In the genomic region with DNA sequence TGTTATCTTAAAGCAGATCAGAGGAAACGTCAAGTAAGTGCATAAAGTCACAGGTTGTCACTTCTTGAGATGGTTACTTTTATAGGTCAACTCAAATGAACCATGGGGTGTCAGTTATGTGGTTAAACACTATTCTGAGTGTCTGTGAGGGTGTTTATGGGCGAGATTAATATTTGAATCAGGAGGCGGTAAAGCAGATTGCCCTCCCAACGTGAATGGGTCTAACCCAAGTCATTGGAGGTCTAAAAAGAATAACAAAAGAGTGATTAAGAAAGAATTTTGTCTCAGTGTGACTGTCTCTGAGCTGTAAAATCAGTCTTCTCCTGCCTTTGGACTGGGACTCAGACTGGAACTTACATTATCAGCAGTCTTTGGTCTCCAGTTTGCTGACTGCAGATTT, we compare ENCODE assay signal across 19 cellular contexts.
DNase-seq lines count a peak whose midpoint lies in the region; TF ChIP-seq lines count a peak whose summit lies in the region.
"Had no signal": no experiment of that assay in that cellular context is flagged by ENCODE, and none has a peak within 500 bp of the region (broad histone marks: within the 10 kb centered on the region; RNA-seq: fewer than 3 reads in every experiment).

No MANE protein-coding gene starts in this region.

- H2AK5ac ChIP-seq in H9 (ENCODE audit: insufficient read length, low read length) = no peak overlapping the region

- no peaks in the 10 kb centered on the region for H3K27me3 ChIP-seq in H9 (ENCODE audit: insufficient read depth, low read length)
- H3K27me3 ChIP-seq in HUES64 (ENCODE audit: insufficient read depth, low read length) = no peaks in the 10 kb centered on the region
- no peaks in the 10 kb centered on the region for H3K27me3 ChIP-seq in endodermal cell (ENCODE audit: control insufficient read depth, insufficient read depth, low read length, poor library complexity, severe bottlenecking)
- H3K27me3 ChIP-seq in suprapubic skin = no peaks in the 10 kb centered on the region
- H3K27me3 ChIP-seq: BLaER1 treated with 17β-estradiol and CSF1 and Interleukin-3, amounts not matched to agents 10 nM and 100 nM had no signal

- no peak overlapping the region for H3K56ac ChIP-seq in H9 (ENCODE audit: insufficient read length, low read depth, low read length)

- H3K23ac ChIP-seq in H9 (ENCODE audit: insufficient read length, low read depth, low read length) = no peak overlapping the region

- TF ChIP-seq POLR2A in suprapubic skin (IDR thresholded peaks at IDR 0.05) = no peak

- H3K14ac ChIP-seq in H9 (ENCODE audit: insufficient read depth, low read length) = no peak overlapping the region

- no peak overlapping the region for H3T11ph ChIP-seq in H9 (ENCODE audit: low read length)

- no peaks in the 10 kb centered on the region for H3K36me3 ChIP-seq in HUES64 (ENCODE audit: insufficient read depth, low read length)
- no peaks in the 10 kb centered on the region for H3K36me3 ChIP-seq in endodermal cell (ENCODE audit: control insufficient read depth, insufficient read depth, low read length)
- H3K36me3 ChIP-seq in suprapubic skin = no peaks in the 10 kb centered on the region
- H3K36me3 ChIP-seq: BLaER1 treated with 17β-estradiol and CSF1 and Interleukin-3, amounts not matched to agents 10 nM and 100 nM had no signal

- H3K4me3 Mint-ChIP-seq in H9 (no peak overlapping the region; a peak in 1 of 5 replicates), endodermal cell (no peak overlapping the region), nephron progenitor cell (no peak overlapping the region)
- H3K4me3 Mint-ChIP-seq: B cell; CD8-positive, alpha-beta memory T cell had no signal

- H3K9me3 ChIP-seq in H9 (ENCODE audit: control insufficient read depth, low read depth, low read length) (no peaks in the 10 kb centered on the region), HUES64 (ENCODE audit: insufficient read depth, low read depth, low read length) (no peaks in the 10 kb centered on the region), endodermal cell (ENCODE audit: control insufficient read depth, low read length) (no peaks in the 10 kb centered on the region), suprapubic skin (no peaks in the 10 kb centered on the region)
- H3K9me3 ChIP-seq: BLaER1 treated with 17β-estradiol and CSF1 and Interleukin-3, amounts not matched to agents 10 nM and 100 nM had no signal

- H3K9me3 Mint-ChIP-seq in H9 (no peaks in the 10 kb centered on the region), endodermal cell (no peaks in the 10 kb centered on the region), nephron progenitor cell (no peaks in the 10 kb centered on the region)

- H3K36me3 Mint-ChIP-seq in H9 (ENCODE audit: insufficient read depth in 1 of 3, low read depth in 3 of 3) = no peaks in the 10 kb centered on the region
- no peaks in the 10 kb centered on the region for H3K36me3 Mint-ChIP-seq in endodermal cell (ENCODE audit: low read depth)
- no peaks in the 10 kb centered on the region for H3K36me3 Mint-ChIP-seq in nephron progenitor cell (ENCODE audit: low read depth)
- H3K36me3 Mint-ChIP-seq: CD8-positive, alpha-beta memory T cell had no signal

- H3K9ac ChIP-seq in H9 (ENCODE audit: extremely low read depth, insufficient read length, low read length) (no peak overlapping the region), HUES64 (ENCODE audit: low read depth, low read length) (peak overlapping the region; percentile 34; the same call in 1 of the 2 replicates), endodermal cell (ENCODE audit: extremely low read depth, low read length, poor library complexity, severe bottlenecking) (no peak overlapping the region)
- H3K9ac ChIP-seq: BLaER1 treated with 17β-estradiol and CSF1 and Interleukin-3, amounts not matched to agents 10 nM and 100 nM; GM23248 had no signal

- TF ChIP-seq EP300 in suprapubic skin (IDR thresholded peaks at IDR 0.05) = no peak

- H2BK20ac ChIP-seq in H9 (ENCODE audit: low read depth, low read length, poor library complexity, severe bottlenecking) = no peak overlapping the region

- TF ChIP-seq CTCF in H9 (conservative IDR thresholded peaks at IDR 0.05) (no peak), endodermal cell (conservative IDR thresholded peaks at IDR 0.05) (no peak), nephron progenitor cell (IDR thresholded peaks at IDR 0.05) (no peak), suprapubic skin (IDR thresholded peaks at IDR 0.05) (no peak)

- no peak overlapping the region for H4K91ac ChIP-seq in H9 (ENCODE audit: insufficient read length, low read depth, low read length)

- H4K5ac ChIP-seq in H9 (ENCODE audit: insufficient read length, low read depth, low read length) = no peak overlapping the region

- H3K4me1 ChIP-seq in H9 (ENCODE audit: insufficient read depth, low read length) (peaks cover 3% of the 10 kb centered on the region), HUES64 (ENCODE audit: insufficient read depth, low read length) (peaks cover 16% of the 10 kb centered on the region), endodermal cell (ENCODE audit: control insufficient read depth, insufficient read depth, low read length) (no peaks in the 10 kb centered on the region), suprapubic skin (no peaks in the 10 kb centered on the region)
- H3K4me1 ChIP-seq: BLaER1 treated with 17β-estradiol and CSF1 and Interleukin-3, amounts not matched to agents 10 nM and 100 nM had no signal

- H3K27ac Mint-ChIP-seq in H9 (peak overlapping the region; percentile 1 to 21 (median 9); a peak in 4 of 7 replicates), endodermal cell (no peak overlapping the region), nephron progenitor cell (peak overlapping the region; percentile 11)
- H3K27ac Mint-ChIP-seq: B cell; CD8-positive, alpha-beta memory T cell had no signal

- no peak overlapping the region for H3K18ac ChIP-seq in H9 (ENCODE audit: insufficient read length, low read depth, low read length)

- H3K79me2 ChIP-seq in H9 (ENCODE audit: insufficient read depth, low read length) = no peaks in the 10 kb centered on the region

- H3K27ac ChIP-seq in H9 (ENCODE audit: insufficient read length, low read depth, low read length) (peak overlapping the region; percentile 71), HUES64 (ENCODE audit: low read depth, low read length) (peak overlapping the region; percentile 66; the same call in 1 of the 2 replicates), endodermal cell (ENCODE audit: low read depth, low read length) (no peak overlapping the region), suprapubic skin (no peak overlapping the region)
- H3K27ac ChIP-seq: BLaER1 treated with 17β-estradiol and CSF1 and Interleukin-3, amounts not matched to agents 10 nM and 100 nM; GM23248 had no signal

- H3K23me2 ChIP-seq in H9 (ENCODE audit: insufficient read length, low read depth, low read length, poor library complexity, severe bottlenecking) = no peaks in the 10 kb centered on the region

- no peak overlapping the region for H2BK120ac ChIP-seq in H9 (ENCODE audit: low read depth, low read length, poor library complexity, severe bottlenecking)

- DNase-seq in H9 (no peak), endodermal cell (peak; percentile 58), nephron progenitor cell (no peak), cerebellar cortex (ENCODE audit: low spot score) (no peak), suprapubic skin (ENCODE audit: low spot score in 2 of 2) (no peak), MV-4-11 (lab: John Stamatoyannopoulos, UW) (no peak)
- DNase-seq: CD8-positive, alpha-beta memory T cell; COR-L47; DMS 273 treated with DMSO at 0.1 percent for 48 hours; DMS53; DND-41; EL; GM23248; H7; IMR-90 had no signal

- H3K4me3 ChIP-seq in HUES64 (ENCODE audit: low read length) (no peak overlapping the region), endodermal cell (ENCODE audit: low read length) (no peak overlapping the region), suprapubic skin (no peak overlapping the region)
- H3K4me3 ChIP-seq: BLaER1 treated with 17β-estradiol and CSF1 and Interleukin-3, amounts not matched to agents 10 nM and 100 nM; GM23248; K562 had no signal

- H4K20me1 ChIP-seq in H9 (ENCODE audit: control insufficient read depth, insufficient read depth, insufficient read length) = no peaks in the 10 kb centered on the region
- H4K20me1 ChIP-seq: BLaER1 treated with 17β-estradiol and CSF1 and Interleukin-3, amounts not matched to agents 10 nM and 100 nM had no signal

- WGBS in H9 (ENCODE audit: extremely low coverage, insufficient read length, low lambda C conversion rate) = no CpG with 5 or more reads among the region's 4 CpGs
- WGBS in HUES64 = 28% methylated on average over 4 of the region's 4 CpGs
- WGBS in endodermal cell (ENCODE audit: insufficient coverage in 1 of 2, insufficient read length in 1 of 2), 2 experiments = 61 to 63% methylated on average over 4 of the region's 4 CpGs
- WGBS in suprapubic skin = 77% methylated on average over 4 of the region's 4 CpGs

- H3K27me3 Mint-ChIP-seq in H9 (ENCODE audit: low read depth) = no peaks in the 10 kb centered on the region
- H3K27me3 Mint-ChIP-seq in endodermal cell (ENCODE audit: insufficient read depth) = no peaks in the 10 kb centered on the region
- H3K27me3 Mint-ChIP-seq in nephron progenitor cell (ENCODE audit: low read depth, poor library complexity) = no peaks in the 10 kb centered on the region
- H3K27me3 Mint-ChIP-seq: B cell; CD8-positive, alpha-beta memory T cell had no signal

- no peak overlapping the region for H2BK12ac ChIP-seq in H9 (ENCODE audit: insufficient read length, low read depth, low read length)

- H3K4me1 Mint-ChIP-seq in H9 = peaks cover 0 to 5% of the 10 kb centered on the region in 2 experiments
- peaks cover 4% of the 10 kb centered on the region for H3K4me1 Mint-ChIP-seq in endodermal cell
- no peaks in the 10 kb centered on the region for H3K4me1 Mint-ChIP-seq in nephron progenitor cell
- H3K4me1 Mint-ChIP-seq: B cell; CD8-positive, alpha-beta memory T cell had no signal

- no peak overlapping the region for H2AFZ ChIP-seq in H9 (ENCODE audit: low read length)
- H2AFZ ChIP-seq: GM23248 had no signal

- no peak overlapping the region for H3K4ac ChIP-seq in H9 (ENCODE audit: low read depth, low read length)

- no peak overlapping the region for H2BK5ac ChIP-seq in H9 (ENCODE audit: insufficient read length, low read length)

- H3K4me2 ChIP-seq in H9 (ENCODE audit: insufficient read depth, insufficient read length, low read length) = no peak overlapping the region
- H3K4me2 ChIP-seq: BLaER1 treated with 17β-estradiol and CSF1 and Interleukin-3, amounts not matched to agents 10 nM and 100 nM had no signal

- H2BK15ac ChIP-seq in H9 (ENCODE audit: low read depth, low read length) = no peak overlapping the region

- no peak overlapping the region for H4K8ac ChIP-seq in H9 (replicated peaks; ENCODE audit: insufficient read length, low read depth, low read length)

- H3K79me1 ChIP-seq in H9 (ENCODE audit: insufficient read depth, low read depth, low read length, poor library complexity, severe bottlenecking) = no peaks in the 10 kb centered on the region

Comparison
In these comparisons a context has a peak if more than half of its experiments do, and no peak if none do; other contexts are left out.
1. H3K27ac ChIP-seq: peak in H9 (single experiment) and HUES64 (single experiment); none in endodermal cell (single experiment) and suprapubic skin (single experiment).